14 cellular contexts compared by ENCODE assay signal in genomic region chr1:48019714-48020315, GRCh38. TPM values are rescaled to one million over a fixed set of nuclear protein-coding genes. Genes with fewer than 3 reads are reported as not detected.
DNase-seq lines count a peak whose midpoint lies in the region; ATAC-seq and TF ChIP-seq lines count a peak whose summit lies in the region.
"Had no signal": no experiment of that assay in that cellular context is flagged by ENCODE, and none has a peak within 500 bp of the region (broad histone marks: within the 10 kb centered on the region; RNA-seq: fewer than 3 reads in every experiment).

No MANE protein-coding gene starts in this region.

- intact Hi-C loops in MCF 10A (cut with micrococcal nuclease), result no loop called here
- intact Hi-C loops in Right ventricle myocardium inferior (cut with DNase I), result no loop called here

- CTCF ChIA-PET in MCF 10A (lab: Yijun Ruan, JAX), result interaction anchor here (0.6 to 7.4 kb wide), 9 partner anchors 10 to 856 kb away, joined by 3 to 65 read pairs (median 3); partner anchors contain the start of gene TRABD2B

- H3K27me3 Mint-ChIP-seq in MCF 10A (ENCODE audit: insufficient read depth, unreplicated experiment), result no peaks in the 10 kb centered on the region
- H3K27me3 Mint-ChIP-seq in neural progenitor cell (ENCODE audit: insufficient read depth, low read depth), result peaks cover 4% of the 10 kb centered on the region

- POLR2A ChIA-PET in MCF 10A (lab: Yijun Ruan, JAX), result interaction anchor here (0.7 to 4.4 kb wide), 12 partner anchors 9 to 1416 kb away, joined by 3 to 58 read pairs (median 4); partner anchors contain the start of gene TRABD2B

- no peaks in the 10 kb centered on the region for H3K79me2 ChIP-seq in neural progenitor cell (ENCODE audit: low read depth)

- no peaks in the 10 kb centered on the region for H3K9me3 ChIP-seq in neural progenitor cell (ENCODE audit: low read depth)

- no peak overlapping the region for H3K4me3 Mint-ChIP-seq in MCF 10A (ENCODE audit: unreplicated experiment)
- H3K4me3 Mint-ChIP-seq in neural progenitor cell, result no peak overlapping the region
- H3K4me3 Mint-ChIP-seq: T-cell had no signal

- H4K20me1 ChIP-seq in neural progenitor cell (ENCODE audit: low read depth), result no peaks in the 10 kb centered on the region

- no peak overlapping the region for H3K27ac ChIP-seq in neural progenitor cell

- no peak overlapping the region for H3K4me2 ChIP-seq in neural progenitor cell

- no TSS peak for BruUV-seq in MCF 10A (replicated peaks; lab: Mats Ljungman, UMichigan)

- peaks cover 4% of the 10 kb centered on the region for H3F3A ChIP-seq in neural progenitor cell (ENCODE audit: low read depth)

- H3K4me1 ChIP-seq in neural progenitor cell, result no peaks in the 10 kb centered on the region

- H3K4me3 ChIP-seq in neural progenitor cell, result no peak overlapping the region

- H3K27me3 ChIP-seq in neural progenitor cell, result peaks cover 6% of the 10 kb centered on the region

- H3K36me3 ChIP-seq in neural progenitor cell, result no peaks in the 10 kb centered on the region

- H3K27ac Mint-ChIP-seq in MCF 10A (ENCODE audit: low read depth, unreplicated experiment) (peak overlapping the region; percentile 95), neural progenitor cell (no peak overlapping the region)
- H3K27ac Mint-ChIP-seq: T-cell had no signal

- H3K36me3 Mint-ChIP-seq in MCF 10A (ENCODE audit: insufficient read depth, unreplicated experiment) (no peaks in the 10 kb centered on the region), neural progenitor cell (no peaks in the 10 kb centered on the region)
- H3K36me3 Mint-ChIP-seq: T-cell had no signal

- peaks cover 40% of the 10 kb centered on the region for H3K4me1 Mint-ChIP-seq in MCF 10A (ENCODE audit: insufficient read depth, unreplicated experiment)
- H3K4me1 Mint-ChIP-seq in neural progenitor cell, result peaks cover 8% of the 10 kb centered on the region
- H3K4me1 Mint-ChIP-seq: T-cell had no signal

- DNase-seq in AG20443 (ENCODE audit: low spot score) (peak; percentile 51), MCF 10A (ENCODE audit: unreplicated experiment) (peak; percentile 98), Right ventricle myocardium inferior (ENCODE audit: missing footprints) (no peak), mucosa of gallbladder (ENCODE audit: low spot score) (peak; percentile 27), neural progenitor cell (ENCODE audit: low spot score) (no peak), superior temporal gyrus (ENCODE audit: extremely low spot score) (no peak), occipital lobe (lab: John Stamatoyannopoulos, UW) (no peak)
- DNase-seq in stimulated activated CD4-positive, alpha-beta T cell treated with anti-CD3 and anti-CD28 coated beads, Interleukin-1b, Interleukin-23, amount 100 ng/mL, for 48 hours, result no peak
- DNase-seq: activated T-cell treated with anti-CD3 and anti-CD28 coated beads for 4 hours, NCI-H2171, T-cell, trophoblast cell had no signal

- TF ChIP-seq CTCF in MCF 10A (IDR thresholded peaks at IDR 0.05; ENCODE audit: unreplicated experiment) (no peak), neural progenitor cell (IDR thresholded peaks at IDR 0.05) (no peak)

- no peak overlapping the region for H3K9ac ChIP-seq in neural progenitor cell

- no peak overlapping the region for H2AFZ ChIP-seq in neural progenitor cell (replicated peaks)

- no peaks in the 10 kb centered on the region for H3K9me3 Mint-ChIP-seq in MCF 10A (ENCODE audit: unreplicated experiment)
- H3K9me3 Mint-ChIP-seq in neural progenitor cell, result no peaks in the 10 kb centered on the region
- H3K9me3 Mint-ChIP-seq: T-cell had no signal

- peak; percentile 86 for ATAC-seq in Right ventricle myocardium inferior
- ATAC-seq: activated CD4-positive, CD25-positive, alpha-beta regulatory T cell treated with anti-CD3 and anti-CD28 coated beads, Interleukin-2, amount 50 U/mL, for 24 hours; T-cell had no signal

RNA-seq across cellular contexts. Expression of gene TRABD2B, which starts 22.6 kb away (rescaled TPM):
- 0.96 and 2.6 TPM in 2 replicates for total RNA-seq in MCF 10A (2022)
- 0.57 TPM for total RNA-seq in Right ventricle myocardium inferior
- total RNA-seq in mucosa of gallbladder, result 11.2 TPM
- total RNA-seq in neural progenitor cell (ENCODE audit: low replicate concordance), result 0.09 and 0.34 TPM in 2 replicates
- total RNA-seq in occipital lobe, result under 0.01 TPM
- total RNA-seq: OCI-LY7, T-cell had no signal

Comparison
In these comparisons a context has a peak if more than half of its experiments do, and no peak if none do; other contexts are left out.
1. DNase-seq: peak in AG20443 (single experiment), MCF 10A (single experiment) and mucosa of gallbladder (single experiment); none in Right ventricle myocardium inferior (single experiment), neural progenitor cell (single experiment), superior temporal gyrus (single experiment), occipital lobe (single experiment) and stimulated activated CD4-positive, alpha-beta T cell treated with anti-CD3 and anti-CD28 coated beads, Interleukin-1b, Interleukin-23, amount 100 ng/mL, for 48 hours (single experiment).